13 cellular contexts compared by ENCODE assay signal in the genomic region with DNA sequence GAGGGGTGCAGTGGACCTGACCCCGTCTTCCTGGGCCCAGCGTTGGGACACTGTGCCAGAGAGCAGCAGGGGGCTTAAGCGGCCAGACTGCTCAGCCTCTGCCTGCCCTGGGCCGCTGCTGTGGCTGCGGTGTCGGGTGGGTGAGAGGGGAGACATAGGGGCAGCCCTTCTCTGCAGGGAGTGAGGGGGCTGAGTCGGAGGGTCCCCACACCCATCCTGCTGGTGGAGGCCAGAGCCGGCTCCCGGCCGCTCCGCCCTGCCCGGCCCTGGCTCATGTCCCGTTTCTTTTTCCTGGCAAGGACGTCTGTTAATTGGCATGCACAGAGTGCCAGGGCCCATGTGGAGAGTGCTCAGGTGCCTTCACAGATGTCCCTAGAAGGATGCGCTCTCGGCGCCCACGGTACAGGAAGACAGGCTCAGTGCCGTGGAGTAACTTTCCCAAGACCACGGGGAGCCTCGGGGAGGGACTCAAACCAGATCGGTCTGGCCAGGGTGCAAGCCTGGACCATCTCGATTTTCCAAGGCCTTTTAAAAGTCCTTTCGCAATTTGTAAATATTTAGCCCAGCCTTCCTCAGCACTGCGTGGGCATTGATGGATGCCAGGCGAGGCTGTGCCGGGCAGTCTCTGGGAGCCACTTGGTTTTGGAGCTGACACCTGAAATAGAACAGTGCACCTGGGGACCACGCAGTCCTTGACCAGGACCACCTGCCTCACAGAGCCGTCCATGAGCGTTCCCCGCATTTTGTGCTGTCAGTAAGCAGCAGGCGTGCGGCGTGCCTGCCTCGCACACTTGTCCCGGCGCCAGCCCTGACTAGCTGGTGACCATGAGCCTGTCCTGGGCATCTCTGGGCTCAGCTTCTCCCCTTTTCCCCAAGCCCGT.
DNase-seq lines count a peak whose midpoint lies in the region; ATAC-seq and TF ChIP-seq lines count a peak whose summit lies in the region.
"Had no signal": no experiment of that assay in that cellular context is flagged by ENCODE, and none has a peak within 500 bp of the region (broad histone marks: within the 10 kb centered on the region; RNA-seq: fewer than 3 reads in every experiment).

No MANE protein-coding gene starts in this region.

- POLR2A ChIA-PET in activated CD4-positive, alpha-beta T cell treated with anti-CD3 and anti-CD28 coated beads, Interleukin-2, amount 10 ng/mL, durations not matched to agents 7 days and 5 days (lab: Charles Lee) = no interaction called here

- peaks cover 28% of the 10 kb centered on the region for H3K4me1 Mint-ChIP-seq in activated CD4-positive, alpha-beta T cell treated with anti-CD3 and anti-CD28 coated beads, Interleukin-2, amount 10 ng/mL, durations not matched to agents 7 days and 5 days
- H3K4me1 Mint-ChIP-seq in activated CD4-positive, alpha-beta T cell treated with anti-CD3 and anti-CD28 coated beads, Interleukin-2, amount 10 ng/mL, durations not matched to agents 24 days and 14 days = peaks cover 23% of the 10 kb centered on the region

- no peak for DNase-seq in activated CD4-positive, alpha-beta T cell treated with anti-CD3 and anti-CD28 coated beads, Interleukin-2, amount 10 ng/mL, durations not matched to agents 7 days and 5 days
- DNase-seq in activated CD4-positive, alpha-beta T cell treated with anti-CD3 and anti-CD28 coated beads, Interleukin-2, amount 10 ng/mL, durations not matched to agents 24 days and 14 days = no peak
- DNase-seq in fibroblast of gingiva (ENCODE audit: low read depth) (peak; percentile 63), omental fat pad (ENCODE audit: low spot score) (no peak), posterior vena cava (ENCODE audit: low spot score) (no peak)
- DNase-seq: activated CD4-positive, alpha-beta T cell treated with anti-CD3 and anti-CD28 coated beads for 4 hours; activated naive CD8-positive, alpha-beta T cell treated with anti-CD3 and anti-CD28 coated beads for 36 hours; left colon; NCI-H1694; stimulated activated naive CD8-positive, alpha-beta T cell treated with anti-CD3 and anti-CD28 coated beads, Interleukin-15, Interleukin-2, amounts not matched to agents 100 U/mL and 50 U/mL, for 24 hours had no signal

- intact Hi-C loops in activated CD4-positive, alpha-beta T cell treated with anti-CD3 and anti-CD28 coated beads, Interleukin-2, amount 10 ng/mL, durations not matched to agents 24 days and 14 days (cut with micrococcal nuclease) = no loop called here
- intact Hi-C loops in posterior vena cava (cut with DNase I) = no loop called here

- no peaks in the 10 kb centered on the region for H3K9me3 Mint-ChIP-seq in activated CD4-positive, alpha-beta T cell treated with anti-CD3 and anti-CD28 coated beads, Interleukin-2, amount 10 ng/mL, durations not matched to agents 7 days and 5 days
- no peaks in the 10 kb centered on the region for H3K9me3 Mint-ChIP-seq in activated CD4-positive, alpha-beta T cell treated with anti-CD3 and anti-CD28 coated beads, Interleukin-2, amount 10 ng/mL, durations not matched to agents 24 days and 14 days
- H3K9me3 Mint-ChIP-seq: activated naive CD8-positive, alpha-beta T cell treated with anti-CD3 and anti-CD28 coated beads for 36 hours had no signal

- no peak for TF ChIP-seq CTCF in omental fat pad (IDR thresholded peaks at IDR 0.05)

- peaks cover 6% of the 10 kb centered on the region for H3K27me3 Mint-ChIP-seq in activated CD4-positive, alpha-beta T cell treated with anti-CD3 and anti-CD28 coated beads, Interleukin-2, amount 10 ng/mL, durations not matched to agents 7 days and 5 days
- peaks cover 22% of the 10 kb centered on the region for H3K27me3 Mint-ChIP-seq in activated CD4-positive, alpha-beta T cell treated with anti-CD3 and anti-CD28 coated beads, Interleukin-2, amount 10 ng/mL, durations not matched to agents 24 days and 14 days

- CTCF ChIA-PET in activated CD4-positive, alpha-beta T cell treated with anti-CD3 and anti-CD28 coated beads, Interleukin-2, amount 10 ng/mL, durations not matched to agents 7 days and 5 days (lab: Charles Lee) = no interaction called here

- no peak overlapping the region for H3K4me3 Mint-ChIP-seq in activated CD4-positive, alpha-beta T cell treated with anti-CD3 and anti-CD28 coated beads, Interleukin-2, amount 10 ng/mL, durations not matched to agents 7 days and 5 days
- H3K4me3 Mint-ChIP-seq in activated CD4-positive, alpha-beta T cell treated with anti-CD3 and anti-CD28 coated beads, Interleukin-2, amount 10 ng/mL, durations not matched to agents 24 days and 14 days = no peak overlapping the region
- H3K4me3 Mint-ChIP-seq: activated naive CD8-positive, alpha-beta T cell treated with anti-CD3 and anti-CD28 coated beads for 36 hours had no signal

- no peaks in the 10 kb centered on the region for H3K36me3 Mint-ChIP-seq in activated CD4-positive, alpha-beta T cell treated with anti-CD3 and anti-CD28 coated beads, Interleukin-2, amount 10 ng/mL, durations not matched to agents 7 days and 5 days (ENCODE audit: low read depth)
- no peaks in the 10 kb centered on the region for H3K36me3 Mint-ChIP-seq in activated CD4-positive, alpha-beta T cell treated with anti-CD3 and anti-CD28 coated beads, Interleukin-2, amount 10 ng/mL, durations not matched to agents 24 days and 14 days (ENCODE audit: low read depth)
- H3K36me3 Mint-ChIP-seq: activated naive CD8-positive, alpha-beta T cell treated with anti-CD3 and anti-CD28 coated beads for 36 hours had no signal

- peak overlapping the region; percentile 50 for H3K27ac Mint-ChIP-seq in activated CD4-positive, alpha-beta T cell treated with anti-CD3 and anti-CD28 coated beads, Interleukin-2, amount 10 ng/mL, durations not matched to agents 7 days and 5 days
- H3K27ac Mint-ChIP-seq in activated CD4-positive, alpha-beta T cell treated with anti-CD3 and anti-CD28 coated beads, Interleukin-2, amount 10 ng/mL, durations not matched to agents 24 days and 14 days = no peak overlapping the region
- H3K27ac Mint-ChIP-seq: activated naive CD8-positive, alpha-beta T cell treated with anti-CD3 and anti-CD28 coated beads for 36 hours had no signal

- ATAC-seq in omental fat pad (ENCODE audit: low FRiP score) (peak; percentile 83), GM21515 (IDR thresholded peaks at IDR 0.05; ENCODE audit: unreplicated experiment) (no peak), HG03108 (IDR thresholded peaks at IDR 0.05; ENCODE audit: unreplicated experiment) (no peak), HG03432 (IDR thresholded peaks at IDR 0.05; ENCODE audit: unreplicated experiment) (no peak)
- ATAC-seq: left colon; stimulated activated naive CD8-positive, alpha-beta T cell treated with anti-CD3 and anti-CD28 coated beads, Interleukin-15, Interleukin-2, amounts not matched to agents 100 U/mL and 50 U/mL, for 24 hours had no signal
